ENCODE assay signal across 1 cellular context in the genomic region with DNA sequence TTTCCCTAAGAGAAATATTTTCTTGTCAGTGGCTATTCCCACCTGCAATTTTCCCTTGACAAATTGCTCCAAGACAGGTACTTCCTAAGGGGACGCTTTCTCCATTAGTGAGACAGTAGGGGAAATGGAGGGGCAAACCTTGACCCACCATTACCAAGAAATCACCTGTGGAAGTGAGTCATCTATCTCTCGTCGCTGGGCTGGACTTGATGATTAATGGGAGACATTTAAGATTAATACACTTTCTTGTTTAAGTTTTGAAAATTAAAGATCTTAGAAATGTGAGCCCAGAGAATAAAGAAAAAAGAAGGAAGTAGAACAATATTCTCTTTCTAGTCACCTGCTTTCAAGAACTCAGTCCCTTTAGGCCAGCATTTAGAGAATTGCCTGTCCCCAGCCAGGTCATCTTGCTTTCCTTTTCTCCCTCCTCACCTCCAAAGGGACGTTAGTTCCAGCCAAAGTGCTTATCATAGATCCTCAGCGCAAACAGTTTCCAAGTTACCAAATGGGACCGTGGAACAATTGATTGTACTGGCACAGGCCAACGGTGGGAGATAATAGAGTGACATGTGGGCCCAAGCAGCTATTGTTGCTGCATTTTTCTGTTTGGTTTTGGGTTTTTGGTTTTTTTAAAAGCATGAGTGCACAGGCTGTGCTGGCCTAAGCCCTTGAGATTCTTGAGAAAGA.
TF ChIP-seq lines count a peak whose summit lies in the region.

No MANE protein-coding gene starts in this region.

TF ChIP-seq in K562, 482 proteins besides CTCF, POLR2A, EP300 and RAD21 (continued from another document):
- TF ChIP-seq, protein P1, sequence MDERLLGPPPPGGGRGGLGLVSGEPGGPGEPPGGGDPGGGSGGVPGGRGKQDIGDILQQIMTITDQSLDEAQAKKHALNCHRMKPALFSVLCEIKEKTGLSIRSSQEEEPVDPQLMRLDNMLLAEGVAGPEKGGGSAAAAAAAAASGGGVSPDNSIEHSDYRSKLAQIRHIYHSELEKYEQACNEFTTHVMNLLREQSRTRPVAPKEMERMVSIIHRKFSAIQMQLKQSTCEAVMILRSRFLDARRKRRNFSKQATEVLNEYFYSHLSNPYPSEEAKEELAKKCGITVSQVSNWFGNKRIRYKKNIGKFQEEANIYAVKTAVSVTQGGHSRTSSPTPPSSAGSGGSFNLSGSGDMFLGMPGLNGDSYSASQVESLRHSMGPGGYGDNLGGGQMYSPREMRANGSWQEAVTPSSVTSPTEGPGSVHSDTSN (CRISPR knock-in tag; IDR thresholded peaks at IDR 0.05; ENCODE audit: low read depth), result no peak
- TF ChIP-seq, protein P1 (tag; conservative IDR thresholded peaks at IDR 0.05; ENCODE audit: low read depth), result peak; percentile 53; the same call in 1 of the 2 replicates
- TF ChIP-seq TCF3 (CRISPR knock-in tag; IDR thresholded peaks at IDR 0.05), result no peak
